4 cellular contexts compared by ENCODE assay signal in the genomic region with DNA sequence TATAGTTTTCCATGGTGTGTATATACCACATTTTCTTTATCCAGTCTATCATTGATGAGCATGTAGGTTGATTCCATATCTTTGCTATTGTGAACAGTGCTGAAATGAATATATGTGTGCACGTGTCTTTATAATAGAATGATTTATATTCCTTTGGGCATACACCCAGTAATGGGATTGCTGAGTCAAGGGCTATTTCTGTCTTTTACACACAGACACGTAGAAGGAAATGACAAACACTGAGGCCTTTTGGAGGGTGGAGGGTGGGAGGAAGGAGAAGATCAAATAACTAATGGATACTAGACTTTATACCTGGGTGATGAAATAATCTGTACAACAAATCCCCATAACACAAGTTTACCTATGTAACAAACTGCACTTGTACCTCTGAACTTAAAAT.
DNase-seq lines count a peak whose midpoint lies in the region; ATAC-seq and TF ChIP-seq lines count a peak whose summit lies in the region.
"Not testable (repeated sequence)": the region's sequence is repeated elsewhere in the genome, so short reads cannot be mapped to it uniquely, and the experiment has no call there.

No MANE protein-coding gene starts in this region.

- CTCF ChIA-PET in PC-3 (lab: Charles Lee) = not testable (repeated sequence)

- H3K27ac ChIP-seq in PC-3 (ENCODE audit: low read length) = peak overlapping the region; percentile 29; the same call in 1 of the 2 replicates

- TF ChIP-seq CTCF in PC-3 (conservative IDR thresholded peaks at IDR 0.05; ENCODE audit: low read depth, low read length) = not testable (repeated sequence)

- H4K20me1 ChIP-seq in PC-3 (ENCODE audit: low read length) = not testable (repeated sequence)

- not testable (repeated sequence) for H3K27me3 ChIP-seq in PC-3 (ENCODE audit: low read length)

- ATAC-seq in PC-3 = peak; percentile 49; the same call in 1 of the 2 replicates
- peak; percentile 32 for ATAC-seq in left colon

- H3K4me1 ChIP-seq in PC-3 (ENCODE audit: insufficient read depth, low read length) = not testable (repeated sequence)

- not testable (repeated sequence) for H2AFZ ChIP-seq in PC-3 (ENCODE audit: low read length)

- intact Hi-C loops in PC-3 (cut with micrococcal nuclease); left colon (cut with DNase I, micrococcal nuclease): not testable (repeated sequence)

- peak; percentile 73 for DNase-seq in HT1080 (ENCODE audit: low read depth)
- DNase-seq in M059J (ENCODE audit: low read depth) = peak; percentile 18
- DNase-seq in PC-3 = peak; percentile 55
- not testable (repeated sequence) for DNase-seq in left colon

- not testable (repeated sequence) for H3F3A ChIP-seq in PC-3 (ENCODE audit: low read length, unreplicated experiment)

- not testable (repeated sequence) for BruUV-seq in PC-3 (replicated peaks; lab: Mats Ljungman, UMichigan)

- H3K4me2 ChIP-seq in PC-3 (ENCODE audit: low read length) = not testable (repeated sequence)

- H3K36me3 ChIP-seq in PC-3 (ENCODE audit: low read depth, low read length) = not testable (repeated sequence)

- POLR2A ChIA-PET in PC-3 (lab: Charles Lee; ENCODE audit: unreplicated experiment) = not testable (repeated sequence)

- not testable (repeated sequence) for H3K9me2 ChIP-seq in PC-3 (replicated peaks; ENCODE audit: low read length)

- H3K9ac ChIP-seq in PC-3 (ENCODE audit: low read length) = not testable (repeated sequence)

- not testable (repeated sequence) for H3K9me3 ChIP-seq in PC-3 (ENCODE audit: low read length)

- H3K4me3 ChIP-seq in PC-3 (ENCODE audit: low read length) = not testable (repeated sequence)

- not testable (repeated sequence) for H3K79me2 ChIP-seq in PC-3 (ENCODE audit: low read length)
